Comparison of ENCODE assay signal across 8 cellular contexts in the genomic region with DNA sequence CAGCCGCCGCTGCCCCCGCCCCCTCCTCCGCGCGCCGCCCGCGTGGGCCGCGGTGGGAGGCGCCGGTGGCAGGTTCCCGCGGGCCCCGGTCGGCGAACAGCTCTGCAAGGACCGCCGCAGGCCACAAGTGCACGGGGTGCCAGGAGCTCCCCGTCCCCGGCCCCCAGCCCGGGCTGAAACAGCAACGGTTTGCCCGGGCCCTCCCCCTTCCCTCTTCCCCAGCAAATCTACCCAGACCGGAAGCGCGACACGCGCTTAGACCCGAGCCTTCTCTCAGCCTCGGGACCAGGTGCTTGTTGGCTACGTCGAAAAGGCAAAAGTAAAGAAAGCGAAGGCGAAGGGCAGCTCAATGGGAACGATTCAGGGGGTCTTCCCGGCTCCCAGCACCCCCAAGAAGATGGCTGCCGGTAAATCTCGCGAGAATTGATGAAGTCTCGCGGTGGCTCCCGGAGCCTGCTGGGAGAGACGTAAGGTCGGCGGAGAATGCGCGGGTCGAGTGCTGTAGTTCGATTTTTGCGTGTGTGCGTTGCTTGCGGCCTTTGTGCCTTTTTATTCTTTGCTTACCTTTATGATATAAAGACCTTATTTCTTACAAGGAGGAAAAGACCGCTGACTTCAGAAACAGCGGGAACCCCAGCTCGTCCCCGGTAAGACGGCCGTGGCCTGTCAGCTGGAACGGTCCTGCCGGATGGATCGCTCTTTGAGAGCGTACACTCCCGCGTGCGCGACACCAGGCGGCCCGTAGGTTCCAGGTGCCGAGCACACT. TPM values are rescaled to one million over a fixed set of nuclear protein-coding genes. Genes with fewer than 3 reads are reported as not detected.
DNase-seq lines count a peak whose midpoint lies in the region; ATAC-seq and TF ChIP-seq lines count a peak whose summit lies in the region.

A gene with protein sequence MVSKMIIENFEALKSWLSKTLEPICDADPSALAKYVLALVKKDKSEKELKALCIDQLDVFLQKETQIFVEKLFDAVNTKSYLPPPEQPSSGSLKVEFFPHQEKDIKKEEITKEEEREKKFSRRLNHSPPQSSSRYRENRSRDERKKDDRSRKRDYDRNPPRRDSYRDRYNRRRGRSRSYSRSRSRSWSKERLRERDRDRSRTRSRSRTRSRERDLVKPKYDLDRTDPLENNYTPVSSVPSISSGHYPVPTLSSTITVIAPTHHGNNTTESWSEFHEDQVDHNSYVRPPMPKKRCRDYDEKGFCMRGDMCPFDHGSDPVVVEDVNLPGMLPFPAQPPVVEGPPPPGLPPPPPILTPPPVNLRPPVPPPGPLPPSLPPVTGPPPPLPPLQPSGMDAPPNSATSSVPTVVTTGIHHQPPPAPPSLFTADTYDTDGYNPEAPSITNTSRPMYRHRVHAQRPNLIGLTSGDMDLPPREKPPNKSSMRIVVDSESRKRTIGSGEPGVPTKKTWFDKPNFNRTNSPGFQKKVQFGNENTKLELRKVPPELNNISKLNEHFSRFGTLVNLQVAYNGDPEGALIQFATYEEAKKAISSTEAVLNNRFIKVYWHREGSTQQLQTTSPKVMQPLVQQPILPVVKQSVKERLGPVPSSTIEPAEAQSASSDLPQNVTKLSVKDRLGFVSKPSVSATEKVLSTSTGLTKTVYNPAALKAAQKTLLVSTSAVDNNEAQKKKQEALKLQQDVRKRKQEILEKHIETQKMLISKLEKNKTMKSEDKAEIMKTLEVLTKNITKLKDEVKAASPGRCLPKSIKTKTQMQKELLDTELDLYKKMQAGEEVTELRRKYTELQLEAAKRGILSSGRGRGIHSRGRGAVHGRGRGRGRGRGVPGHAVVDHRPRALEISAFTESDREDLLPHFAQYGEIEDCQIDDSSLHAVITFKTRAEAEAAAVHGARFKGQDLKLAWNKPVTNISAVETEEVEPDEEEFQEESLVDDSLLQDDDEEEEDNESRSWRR (minus strand): TSS at position 425 of the 766 bp plus-strand sequence. CDS start 481 bp downstream, outside the sequence.

- H3K4me3 ChIP-seq in choroid plexus epithelial cell (ENCODE audit: low read depth, low read length): peak within 1 kb of the TSS; percentile 85

- H3K27me3 ChIP-seq in layer of hippocampus (ENCODE audit: control insufficient read depth, insufficient read depth, low read length): no peaks in the 10 kb centered on the region

- H3K36me3 Mint-ChIP-seq in activated CD4-positive, alpha-beta T cell treated with anti-CD3 and anti-CD28 coated beads for 36 hours (ENCODE audit: low read depth): peaks cover 22% of the 10 kb centered on the region

- peak within 1 kb of the TSS; percentile 91 for H3K27ac ChIP-seq in layer of hippocampus (ENCODE audit: low read depth, low read length)

- H3K4me1 Mint-ChIP-seq in activated CD4-positive, alpha-beta T cell treated with anti-CD3 and anti-CD28 coated beads for 36 hours: peaks cover 44% of the 10 kb centered on the region

- TF ChIP-seq CTCF in choroid plexus epithelial cell (conservative IDR thresholded peaks at IDR 0.05; ENCODE audit: low read depth, low read length): peak; percentile 38

- POLR2A ChIA-PET in activated CD4-positive, alpha-beta T cell treated with anti-CD3 and anti-CD28 coated beads for 36 hours (lab: Charles Lee): interaction anchor here (0.6 to 3.0 kb wide), 12 partner anchors 8 to 1081 kb away, joined by 3 to 14 read pairs (median 3); partner anchors contain the start of gene NDFIP2

- H3K27ac Mint-ChIP-seq in activated CD4-positive, alpha-beta T cell treated with anti-CD3 and anti-CD28 coated beads for 36 hours: peak within 1 kb of the TSS; percentile 98

- CTCF ChIA-PET in activated CD4-positive, alpha-beta T cell treated with anti-CD3 and anti-CD28 coated beads for 36 hours (lab: Charles Lee): interaction anchor here (1.2 to 3.8 kb wide), 5 partner anchors 14 to 135 kb away, joined by 5 to 24 read pairs (median 11); partner anchors contain the start of gene NDFIP2

- TF ChIP-seq POLR2A in GM19193 (IDR thresholded peaks at IDR 0.05; ENCODE audit: extremely low read depth, insufficient read depth, insufficient read length): peak; percentile 89

- DNase-seq in AML-193 (lab: John Stamatoyannopoulos, UW) (peak; percentile 90), NCI-H524 (lab: John Stamatoyannopoulos, UW) (peak; percentile 88 to 93), choroid plexus epithelial cell (ENCODE audit: low read depth) (peak; percentile 96)
- peak; percentile 97 for DNase-seq in activated CD4-positive, alpha-beta T cell treated with anti-CD3 and anti-CD28 coated beads for 36 hours
- peak; percentile 89 to 95 for DNase-seq in stimulated activated CD4-positive, alpha-beta T cell treated with anti-CD3 and anti-CD28 coated beads, Interleukin-1b, Interleukin-23, amount 100 ng/mL, for 4 hours (ENCODE audit: low read depth in 2 of 2)

- no peaks in the 10 kb centered on the region for H3K9me3 Mint-ChIP-seq in activated CD4-positive, alpha-beta T cell treated with anti-CD3 and anti-CD28 coated beads for 36 hours (ENCODE audit: low read depth)

- peak; percentile 81 for ATAC-seq in HG03439 (IDR thresholded peaks at IDR 0.05; ENCODE audit: unreplicated experiment)
- ATAC-seq in activated CD4-positive, alpha-beta T cell treated with anti-CD3 and anti-CD28 coated beads for 36 hours: peak; percentile 87

- H3K4me3 Mint-ChIP-seq in activated CD4-positive, alpha-beta T cell treated with anti-CD3 and anti-CD28 coated beads for 36 hours: no peak within 1 kb of the TSS

- intact Hi-C loops in activated CD4-positive, alpha-beta T cell treated with anti-CD3 and anti-CD28 coated beads for 36 hours (cut with DNase I, micrococcal nuclease): loop anchor here (1.0 to 10.0 kb wide), 9 partner anchors 13 to 751 kb away; partner anchors contain the start of genes NDFIP2 (in 2 of the 2) and OBI1 (in 2 of the 2)

- H3K27me3 Mint-ChIP-seq in activated CD4-positive, alpha-beta T cell treated with anti-CD3 and anti-CD28 coated beads for 36 hours: no peaks in the 10 kb centered on the region

RNA-seq across cellular contexts. Expression of the gene that starts here (rescaled TPM):
- total RNA-seq in activated CD4-positive, alpha-beta T cell treated with anti-CD3 and anti-CD28 coated beads for 36 hours: 10 to 100 TPM; 61.3 to 79.6 TPM

Comparison
In these comparisons a context has a peak if more than half of its experiments do, and no peak if none do; other contexts are left out.
1. Peak in every context shown above with its lines: DNase-seq, ATAC-seq, H3K4me3 ChIP-seq and H3K27ac ChIP-seq.